Comparison of ENCODE assay signal across 2 cellular contexts in genomic region chr1:197637406-197637805, GRCh38.
TF ChIP-seq lines count a peak whose summit lies in the region.

No MANE protein-coding gene starts in this region.

TF ChIP-seq in endothelial cell of umbilical vein, 7 proteins besides CTCF, POLR2A, EP300 and RAD21 (continued from another document):
- TF ChIP-seq GATA2 (IDR thresholded peaks at IDR 0.05; ENCODE audit: insufficient read depth, insufficient read length, low read depth, low read length) (no peak), FOS (IDR thresholded peaks at IDR 0.05; ENCODE audit: borderline replicate concordance, insufficient read depth, low read length) (no peak), EZH2 (IDR thresholded peaks at IDR 0.05; ENCODE audit: borderline replicate concordance, low read depth, low read length, severe bottlenecking) (no peak), MAX (IDR thresholded peaks at IDR 0.05; ENCODE audit: insufficient read depth, insufficient read length) (no peak)

TF ChIP-seq in GM23338, 12 proteins besides CTCF, POLR2A, EP300 and RAD21:
- no peak for TF ChIP-seq REST (IDR thresholded peaks at IDR 0.05; ENCODE audit: unreplicated experiment)
- TF ChIP-seq STAT1 (IDR thresholded peaks at IDR 0.05; ENCODE audit: unreplicated experiment), result no peak
- TF ChIP-seq ETS1 (IDR thresholded peaks at IDR 0.05), result no peak
- no peak for TF ChIP-seq NANOG (IDR thresholded peaks at IDR 0.05; ENCODE audit: borderline replicate concordance)
- TF ChIP-seq POLR2AphosphoS5 (IDR thresholded peaks at IDR 0.05; ENCODE audit: low read depth), result no peak
- TF ChIP-seq ZNF462 (CRISPR knock-in tag; IDR thresholded peaks at IDR 0.05), result no peak
- TF ChIP-seq ZNF331 (CRISPR knock-in tag; IDR thresholded peaks at IDR 0.05; ENCODE audit: low read depth), result no peak
- no peak for TF ChIP-seq EZH2 (IDR thresholded peaks at IDR 0.05; ENCODE audit: low read depth, unreplicated experiment)
- no peak for TF ChIP-seq ZNF114 (CRISPR knock-in tag; IDR thresholded peaks at IDR 0.05)
- TF ChIP-seq JUNB (IDR thresholded peaks at IDR 0.05; ENCODE audit: unreplicated experiment), result no peak
- TF ChIP-seq CREB1 (CRISPR knock-in tag; IDR thresholded peaks at IDR 0.05; ENCODE audit: low read depth), result no peak
- TF ChIP-seq EZH2phosphoT487 (IDR thresholded peaks at IDR 0.05; ENCODE audit: unreplicated experiment), result no peak
